Comparison of ENCODE assay signal across 8 cellular contexts in the genomic region with DNA sequence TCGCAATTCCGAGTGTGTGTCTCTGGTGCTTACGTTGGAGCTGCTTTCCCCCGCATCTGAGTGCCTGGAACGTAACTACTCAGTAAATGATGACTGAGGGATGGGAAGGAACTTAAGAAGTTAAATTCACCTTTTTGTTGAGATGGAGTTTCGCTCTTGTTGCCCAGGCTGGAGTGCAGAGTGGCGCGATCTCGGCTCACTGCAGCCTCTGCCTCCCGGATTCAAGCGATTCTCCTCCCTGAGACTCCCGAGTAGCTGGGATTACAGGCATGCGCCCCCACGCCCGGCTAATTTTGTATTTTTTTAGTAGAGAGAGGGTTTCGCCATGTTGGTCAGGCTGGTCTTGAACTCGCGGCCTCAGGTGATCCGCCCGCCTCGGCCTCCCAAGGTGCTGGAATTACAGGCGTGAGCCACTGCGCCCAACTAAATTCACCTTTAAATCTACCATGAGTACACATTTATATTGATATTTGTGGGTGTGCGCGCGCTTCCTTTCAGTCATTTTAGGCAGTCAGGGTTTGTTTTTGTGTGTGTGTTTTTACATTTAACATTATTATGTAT. TPM values are rescaled to one million over a fixed set of nuclear protein-coding genes. Genes with fewer than 3 reads are reported as not detected.
DNase-seq lines count a peak whose midpoint lies in the region; ATAC-seq and TF ChIP-seq lines count a peak whose summit lies in the region.

No MANE protein-coding gene starts in this region.

- POLR2A ChIA-PET in CD8-positive, alpha-beta memory T cell (lab: Charles Lee) = interaction anchor here (0.5 to 1.6 kb wide), 4 partner anchors 30 to 83 kb away, joined by 3 to 7 read pairs (median 5); no protein-coding TSS in a partner anchor
- POLR2A ChIA-PET in OCI-LY7 (lab: Charles Lee) = interaction anchor here (1.1 to 1.5 kb wide), 3 partner anchors 24 to 37 kb away, joined by 4 to 6 read pairs (median 4); no protein-coding TSS in a partner anchor

- peak overlapping the region; percentile 92 to 100 (median 95) for H3K4me3 Mint-ChIP-seq in CD8-positive, alpha-beta memory T cell

- H3K9me3 ChIP-seq in CD8-positive, alpha-beta memory T cell (ENCODE audit: low read length) = no peaks in the 10 kb centered on the region
- H3K9me3 ChIP-seq in OCI-LY7 (ENCODE audit: low read length) = peaks cover 4% of the 10 kb centered on the region; the same call in 1 of the 2 replicates
- no peaks in the 10 kb centered on the region for H3K9me3 ChIP-seq in osteoblast (ENCODE audit: low read depth, low read length)

- H3K4me3 ChIP-seq in CD8-positive, alpha-beta memory T cell (ENCODE audit: low read length) = peak overlapping the region; percentile 88
- H3K4me3 ChIP-seq in OCI-LY7 (ENCODE audit: low read depth, low read length, poor library complexity, severe bottlenecking) = peak overlapping the region; percentile 76
- H3K4me3 ChIP-seq in epithelial cell of esophagus (ENCODE audit: low read length) = peak overlapping the region; percentile 90
- H3K4me3 ChIP-seq in osteoblast (ENCODE audit: insufficient read depth, low read length) = peak overlapping the region; percentile 80

- TF ChIP-seq CTCF in OCI-LY7 (conservative IDR thresholded peaks at IDR 0.05; ENCODE audit: low read length) = no peak
- TF ChIP-seq CTCF in epithelial cell of esophagus (IDR thresholded peaks at IDR 0.05; ENCODE audit: insufficient read depth, low read depth, low read length, missing control alignments) = no peak
- no peak for TF ChIP-seq CTCF in osteoblast (IDR thresholded peaks at IDR 0.05; ENCODE audit: extremely low read depth, low read depth, low read length)

- H3K79me2 ChIP-seq in OCI-LY7 (ENCODE audit: insufficient read depth, low read depth, low read length) (peaks cover 28% of the 10 kb centered on the region), osteoblast (ENCODE audit: insufficient read depth, low read length) (peaks cover 46% of the 10 kb centered on the region)

- H2AFZ ChIP-seq in OCI-LY7 (ENCODE audit: low read length) (peak overlapping the region; percentile 69), osteoblast (ENCODE audit: low read length) (peak overlapping the region; percentile 92)

- peak overlapping the region; percentile 83 for H3K4me2 ChIP-seq in OCI-LY7 (ENCODE audit: low read length)
- H3K4me2 ChIP-seq in osteoblast (ENCODE audit: insufficient read depth, low read length) = peak overlapping the region; percentile 91

- H3K36me3 ChIP-seq in CD8-positive, alpha-beta memory T cell (ENCODE audit: insufficient read depth, low read length) = peaks cover 17% of the 10 kb centered on the region
- peaks cover 37% of the 10 kb centered on the region for H3K36me3 ChIP-seq in OCI-LY7 (ENCODE audit: insufficient read depth, low read length)
- H3K36me3 ChIP-seq in osteoblast (ENCODE audit: insufficient read depth, low read length) = peaks cover 33% of the 10 kb centered on the region

- ATAC-seq in HG02588 (IDR thresholded peaks at IDR 0.05; ENCODE audit: unreplicated experiment) = no peak

- H3K36me3 Mint-ChIP-seq in CD8-positive, alpha-beta memory T cell = peaks cover 0 to 42% (median 5%) of the 10 kb centered on the region in 3 donors

- DNase-seq in CD8-positive, alpha-beta memory T cell = no peak
- no peak for DNase-seq in OCI-LY7 (ENCODE audit: low spot score)
- no peak for DNase-seq in epithelial cell of esophagus (ENCODE audit: low read depth)
- DNase-seq in osteoblast (ENCODE audit: insufficient read length, low spot score, missing footprints) = no peak
- DNase-seq in NCI-H1417 (lab: John Stamatoyannopoulos, UW) = no peak
- no peak for DNase-seq in NK-92 treated with Interleukin-12 subunit alpha and Interleukin-12 subunit beta, amount 100 ng/mL, for 24 hours (lab: John Stamatoyannopoulos, UW)
- no peak for DNase-seq in HuH-7.5 (ENCODE audit: low spot score)

- peak overlapping the region; percentile 93 to 100 (median 97) for H3K27ac Mint-ChIP-seq in CD8-positive, alpha-beta memory T cell

- CTCF ChIA-PET in CD8-positive, alpha-beta memory T cell (lab: Charles Lee) = interaction anchor here (0.9 to 1.5 kb wide), 6 partner anchors 10 to 168 kb away, joined by 3 to 4 read pairs (median 3); partner anchors contain the start of gene RRAGC
- CTCF ChIA-PET in OCI-LY7 (lab: Charles Lee; ENCODE audit: unreplicated experiment) = interaction anchor here (1.1 kb wide), 1 partner anchor 562 kb away, joined by 3 read pairs; no protein-coding TSS in a partner anchor

- H3K27me3 ChIP-seq in CD8-positive, alpha-beta memory T cell (ENCODE audit: insufficient read depth, low read length, poor library complexity, severe bottlenecking) = no peaks in the 10 kb centered on the region
- H3K27me3 ChIP-seq in osteoblast (ENCODE audit: insufficient read depth, low read length) = no peaks in the 10 kb centered on the region

- H3K27ac ChIP-seq in CD8-positive, alpha-beta memory T cell (ENCODE audit: low read depth, low read length) = peak overlapping the region; percentile 83
- peak overlapping the region; percentile 54 for H3K27ac ChIP-seq in OCI-LY7 (ENCODE audit: low read depth, low read length, poor library complexity, severe bottlenecking)
- H3K27ac ChIP-seq in osteoblast (ENCODE audit: low read depth, low read length) = peak overlapping the region; percentile 99

- H3K27me3 Mint-ChIP-seq in CD8-positive, alpha-beta memory T cell = no peaks in the 10 kb centered on the region

- peaks cover 26 to 46% (median 41%) of the 10 kb centered on the region in 3 donors for H3K4me1 Mint-ChIP-seq in CD8-positive, alpha-beta memory T cell

- intact Hi-C loops in OCI-LY7 (cut with micrococcal nuclease; ENCODE audit: unreplicated experiment) = no loop called here

- no peaks in the 10 kb centered on the region for H3K9me2 ChIP-seq in OCI-LY7 (ENCODE audit: insufficient read depth, low read length)

- H4K20me1 ChIP-seq in OCI-LY7 (ENCODE audit: insufficient read depth, low read length) (no peaks in the 10 kb centered on the region), osteoblast (ENCODE audit: insufficient read depth, low read length) (peaks cover 15% of the 10 kb centered on the region)

- BruUV-seq in OCI-LY7 (replicated peaks; lab: Mats Ljungman, UMichigan) = no TSS peak

- H3K4me1 ChIP-seq in CD8-positive, alpha-beta memory T cell (ENCODE audit: insufficient read depth, low read length) = peaks cover 16% of the 10 kb centered on the region
- H3K4me1 ChIP-seq in OCI-LY7 (ENCODE audit: insufficient read depth, low read length, poor library complexity, severe bottlenecking) = peaks cover 13% of the 10 kb centered on the region
- H3K4me1 ChIP-seq in osteoblast (ENCODE audit: insufficient read depth, low read length) = peaks cover 6% of the 10 kb centered on the region

- no peaks in the 10 kb centered on the region for H3K9me3 Mint-ChIP-seq in CD8-positive, alpha-beta memory T cell

RNA-seq across cellular contexts. Expression of gene NDUFS5, which starts 0.9 kb away (rescaled TPM):
- total RNA-seq in CD8-positive, alpha-beta memory T cell = 100 to 1,000 TPM; 174 to 192 TPM
- 594 TPM for polyA plus RNA-seq in CD8-positive, alpha-beta memory T cell
- total RNA-seq in OCI-LY7 (2014; rRNA removed; shearing (Covaris generic)) = 255 and 373 TPM in 2 replicates
- total RNA-seq in OCI-LY7 (2022) = 135 and 161 TPM in 2 replicates
- 240 and 243 TPM in 2 replicates for total RNA-seq in osteoblast

RNA-seq across cellular contexts. Expression of gene AKIRIN1, which starts 36.0 kb away (rescaled TPM):
- total RNA-seq in CD8-positive, alpha-beta memory T cell = 10 to 100 TPM; 82.6 to 84.2 TPM
- 118 TPM for polyA plus RNA-seq in CD8-positive, alpha-beta memory T cell
- total RNA-seq in OCI-LY7 (2014; rRNA removed; shearing (Covaris generic)) = 35.0 and 40.0 TPM in 2 replicates
- total RNA-seq in OCI-LY7 (2022) (47.0 and 50.4 TPM in 2 replicates), osteoblast (35.1 and 42.1 TPM in 2 replicates)
